3 cellular contexts compared by ENCODE assay signal in the genomic region with DNA sequence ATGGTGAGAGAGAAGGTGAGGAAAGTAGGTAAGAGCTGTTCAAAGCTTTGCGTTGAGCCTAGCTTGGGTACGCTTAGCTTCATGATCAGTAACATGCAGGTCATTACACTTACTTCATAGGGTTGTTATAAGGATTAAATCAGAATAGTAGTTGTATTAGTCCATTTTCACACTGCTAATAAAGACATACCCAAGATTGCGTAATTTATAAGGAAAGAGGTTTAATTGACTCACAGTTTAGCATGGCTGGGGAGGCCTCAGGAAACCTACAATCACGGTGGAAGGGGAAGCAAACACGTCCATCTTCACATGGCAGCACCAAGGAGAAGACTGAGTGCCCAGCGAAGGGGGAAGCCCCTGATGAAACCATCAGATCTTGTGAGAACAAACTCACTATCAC.
A peak's percentile ranks its signal among the peaks of the same experiment; 100 is the strongest.
TF ChIP-seq lines count a peak whose summit lies in the region.

No MANE protein-coding gene starts in this region.

TF ChIP-seq in IMR-90, 13 proteins besides CTCF, POLR2A, EP300 and RAD21:
- TF ChIP-seq SMC3 (IDR thresholded peaks at IDR 0.05; ENCODE audit: low read depth, low read length) (no peak), MXI1 (IDR thresholded peaks at IDR 0.05; ENCODE audit: borderline replicate concordance, low read depth, low read length) (no peak), FOS (IDR thresholded peaks at IDR 0.05; ENCODE audit: low read depth, low read length) (no peak), NFE2L2 (IDR thresholded peaks at IDR 0.05; ENCODE audit: low read depth, low read length) (no peak), CEBPB (IDR thresholded peaks at IDR 0.05; ENCODE audit: low read depth, low read length) (peak; percentile 84), MAZ (IDR thresholded peaks at IDR 0.05; ENCODE audit: borderline replicate concordance, low read depth, low read length) (no peak), RCOR1 (IDR thresholded peaks at IDR 0.05; ENCODE audit: insufficient replicate concordance, low read length) (no peak)
- TF ChIP-seq, protein P1, sequence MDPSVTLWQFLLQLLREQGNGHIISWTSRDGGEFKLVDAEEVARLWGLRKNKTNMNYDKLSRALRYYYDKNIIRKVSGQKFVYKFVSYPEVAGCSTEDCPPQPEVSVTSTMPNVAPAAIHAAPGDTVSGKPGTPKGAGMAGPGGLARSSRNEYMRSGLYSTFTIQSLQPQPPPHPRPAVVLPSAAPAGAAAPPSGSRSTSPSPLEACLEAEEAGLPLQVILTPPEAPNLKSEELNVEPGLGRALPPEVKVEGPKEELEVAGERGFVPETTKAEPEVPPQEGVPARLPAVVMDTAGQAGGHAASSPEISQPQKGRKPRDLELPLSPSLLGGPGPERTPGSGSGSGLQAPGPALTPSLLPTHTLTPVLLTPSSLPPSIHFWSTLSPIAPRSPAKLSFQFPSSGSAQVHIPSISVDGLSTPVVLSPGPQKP (IDR thresholded peaks at IDR 0.05; ENCODE audit: borderline replicate concordance, low read depth, low read length): no peak

TF ChIP-seq in Ishikawa, 13 proteins besides CTCF, POLR2A, EP300 and RAD21:
- TF ChIP-seq YY1 (IDR thresholded peaks at IDR 0.05; ENCODE audit: low read depth): no peak
- TF ChIP-seq CREB1 (IDR thresholded peaks at IDR 0.05; ENCODE audit: low read depth): no peak
- TF ChIP-seq CEBPB (IDR thresholded peaks at IDR 0.05): peak; percentile 51; the same call in 1 of the 2 replicates
- no peak for TF ChIP-seq FOXM1 (IDR thresholded peaks at IDR 0.05; ENCODE audit: borderline replicate concordance, low read depth)
- TF ChIP-seq TAF1 (IDR thresholded peaks at IDR 0.05; ENCODE audit: low read depth): no peak

TF ChIP-seq in H1, 55 proteins besides CTCF, POLR2A, EP300 and RAD21:
- TF ChIP-seq CEBPB (IDR thresholded peaks at IDR 0.05; ENCODE audit: low read depth, low read length) (peak; percentile 26; the same call in 1 of the 2 replicates), PHF8 (conservative IDR thresholded peaks at IDR 0.05; ENCODE audit: low read depth, low read length) (no peak)
